13 cellular contexts compared by ENCODE assay signal in the genomic region with DNA sequence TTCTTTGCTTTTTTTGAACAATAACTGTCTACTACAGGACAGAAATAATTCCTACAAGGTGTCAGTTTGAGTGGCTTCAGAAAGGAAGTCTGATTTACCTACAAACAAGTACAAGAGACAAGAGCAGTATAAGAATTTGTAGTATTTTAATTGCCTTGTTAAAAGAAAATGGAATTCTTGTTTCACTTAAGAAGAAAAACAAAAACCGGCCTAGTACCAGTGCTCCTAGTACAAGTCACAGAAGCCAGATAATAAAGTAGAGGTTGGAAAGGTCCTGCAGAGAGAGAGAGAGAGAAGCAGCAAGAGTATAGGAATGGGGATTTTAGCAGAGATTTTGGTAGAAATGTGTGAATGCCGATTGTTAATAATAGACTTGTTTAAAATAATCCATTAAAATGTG. TPM values are rescaled to one million over a fixed set of nuclear protein-coding genes. Genes with fewer than 3 reads are reported as not detected.
DNase-seq lines count a peak whose midpoint lies in the region; ATAC-seq and TF ChIP-seq lines count a peak whose summit lies in the region.
"Had no signal": no experiment of that assay in that cellular context is flagged by ENCODE, and none has a peak within 500 bp of the region (broad histone marks: within the 10 kb centered on the region; RNA-seq: fewer than 3 reads in every experiment).

No MANE protein-coding gene starts in this region.

- no peaks in the 10 kb centered on the region for H3K27me3 Mint-ChIP-seq in activated naive CD4-positive, alpha-beta T cell treated with anti-CD3 and anti-CD28 coated beads, Interleukin-2, amount 50 U/mL, for 24 hours
- no peaks in the 10 kb centered on the region for H3K27me3 Mint-ChIP-seq in brain
- H3K27me3 Mint-ChIP-seq: memory B cell had no signal

- peaks cover 2% of the 10 kb centered on the region for H3K79me1 ChIP-seq in trophoblast cell (ENCODE audit: low read length)

- TF ChIP-seq CTCF in SK-N-SH (IDR thresholded peaks at IDR 0.05) (no peak), brain (conservative IDR thresholded peaks at IDR 0.05) (no peak), sigmoid colon (IDR thresholded peaks at IDR 0.05) (no peak)

- H3K27ac ChIP-seq in SK-N-SH (ENCODE audit: low read depth in 2 of 2, low read length in 1 of 2) (no peak overlapping the region), sigmoid colon (peak overlapping the region; percentile 19 to 99 (median 59)), trophoblast cell (ENCODE audit: low read depth, low read length) (no peak overlapping the region)
- H3K27ac ChIP-seq: psoas muscle had no signal

- no peak for TF ChIP-seq POLR2A in sigmoid colon (IDR thresholded peaks at IDR 0.05)

- no peak overlapping the region for H4K8ac ChIP-seq in trophoblast cell (ENCODE audit: low read depth, low read length)

- H3K4ac ChIP-seq in trophoblast cell (ENCODE audit: low read depth, low read length) = no peak overlapping the region

- no peak overlapping the region for H2BK5ac ChIP-seq in trophoblast cell (ENCODE audit: low read depth, low read length, poor library complexity)

- H3K27me3 ChIP-seq in SK-N-SH (ENCODE audit: insufficient read depth) = no peaks in the 10 kb centered on the region
- H3K27me3 ChIP-seq in sigmoid colon = no peaks in the 10 kb centered on the region
- no peaks in the 10 kb centered on the region for H3K27me3 ChIP-seq in trophoblast cell (ENCODE audit: insufficient read depth, low read length)

- H4K20me1 ChIP-seq in SK-N-SH (ENCODE audit: insufficient read depth) = peaks cover 99% of the 10 kb centered on the region

- H3K9ac ChIP-seq in SK-N-SH (0 out of 2 replicates have a peak overlapping the region, but pooled peaks have one; percentile 8), trophoblast cell (ENCODE audit: low read length) (no peak overlapping the region)

- H2BK12ac ChIP-seq in trophoblast cell (ENCODE audit: low read length) = no peak overlapping the region

- no peak overlapping the region for H3K23ac ChIP-seq in trophoblast cell (ENCODE audit: low read length)

- H3K4me3 Mint-ChIP-seq in activated naive CD4-positive, alpha-beta T cell treated with anti-CD3 and anti-CD28 coated beads, Interleukin-2, amount 50 U/mL, for 24 hours = peak overlapping the region; percentile 81
- peak overlapping the region in 4 of 5 experiments; percentile 2 to 36 (median 12) for H3K4me3 Mint-ChIP-seq in brain
- H3K4me3 Mint-ChIP-seq: memory B cell had no signal

- H3K4me3 ChIP-seq in SK-N-SH (ENCODE audit: low read depth in 2 of 2, low read length in 1 of 2) = no peak overlapping the region
- no peak overlapping the region for H3K4me3 ChIP-seq in sigmoid colon
- H3K4me3 ChIP-seq in trophoblast cell (ENCODE audit: low read depth, low read length) = no peak overlapping the region
- H3K4me3 ChIP-seq: psoas muscle had no signal

- H2AFZ ChIP-seq in SK-N-SH (ENCODE audit: low read depth) (no peak overlapping the region), trophoblast cell (ENCODE audit: insufficient read depth, low read length, poor library complexity) (no peak overlapping the region)

- H3K9me3 ChIP-seq in SK-N-SH (no peaks in the 10 kb centered on the region), sigmoid colon (no peaks in the 10 kb centered on the region), trophoblast cell (ENCODE audit: insufficient read depth, low read depth, low read length) (no peaks in the 10 kb centered on the region)
- H3K9me3 ChIP-seq: psoas muscle had no signal

- no peak overlapping the region for H4K91ac ChIP-seq in trophoblast cell (ENCODE audit: low read depth, low read length)

- intact Hi-C loops in sigmoid colon (cut with DNase I) = no loop called here

- DNase-seq in activated naive CD4-positive, alpha-beta T cell treated with anti-CD3 and anti-CD28 coated beads, Interleukin-2, amount 50 U/mL, for 16 hours = no peak
- DNase-seq in SK-N-SH = no peak
- no peak for DNase-seq in sigmoid colon
- DNase-seq in trophoblast cell = no peak
- no peak for DNase-seq in mesenteric fat pad (ENCODE audit: low spot score)
- DNase-seq: NCI-H187; NCI-H69; psoas muscle; stimulated activated CD4-positive, alpha-beta T cell treated with anti-CD3 and anti-CD28 coated beads, Interleukin-1b, Interleukin-23, amount 100 ng/mL, for 48 hours had no signal

- peak overlapping the region; percentile 17; the same call in 1 of the 2 replicates for H3K4me2 ChIP-seq in SK-N-SH
- H3K4me2 ChIP-seq in trophoblast cell (ENCODE audit: low read length) = no peak overlapping the region

- CTCF ChIA-PET in SK-N-SH (lab: Yijun Ruan, JAX) = interaction anchor here (1.7 kb wide), 1 partner anchor 12 kb away, joined by 4 read pairs; no protein-coding TSS in a partner anchor

- H3K4me1 ChIP-seq in SK-N-SH (ENCODE audit: control insufficient read depth in 1 of 2, insufficient read depth in 2 of 2, low read depth in 1 of 2, low read length in 1 of 2) = peaks cover 6 to 15% of the 10 kb centered on the region in 2 experiments
- peaks cover 0 to 95% (median 81%) of the 10 kb centered on the region in 4 donors for H3K4me1 ChIP-seq in sigmoid colon
- peaks cover 0 to 5% of the 10 kb centered on the region in 2 experiments for H3K4me1 ChIP-seq in trophoblast cell (ENCODE audit: control insufficient read depth in 1 of 2, insufficient read depth in 2 of 2, low read length in 2 of 2)

- H3K9me2 ChIP-seq in SK-N-SH = no peaks in the 10 kb centered on the region

- H3K9me3 Mint-ChIP-seq in activated naive CD4-positive, alpha-beta T cell treated with anti-CD3 and anti-CD28 coated beads, Interleukin-2, amount 50 U/mL, for 24 hours = no peaks in the 10 kb centered on the region
- no peaks in the 10 kb centered on the region for H3K9me3 Mint-ChIP-seq in brain
- H3K9me3 Mint-ChIP-seq: memory B cell had no signal

- TF ChIP-seq RAD21 in SK-N-SH (IDR thresholded peaks at IDR 0.05; ENCODE audit: low read length) = no peak

- H4K12ac ChIP-seq in trophoblast cell (ENCODE audit: low read depth, low read length) = no peak overlapping the region

- TF ChIP-seq EP300 in SK-N-SH (IDR thresholded peaks at IDR 0.05; ENCODE audit: borderline replicate concordance in 1 of 2, low read depth in 1 of 2, low read length in 1 of 2) (no peak), sigmoid colon (IDR thresholded peaks at IDR 0.05) (no peak)

- ATAC-seq in GM18858 (IDR thresholded peaks at IDR 0.05; ENCODE audit: unreplicated experiment) = no peak
- ATAC-seq: psoas muscle had no signal

- peak overlapping the region; percentile 94 for H3K27ac Mint-ChIP-seq in activated naive CD4-positive, alpha-beta T cell treated with anti-CD3 and anti-CD28 coated beads, Interleukin-2, amount 50 U/mL, for 24 hours
- peak overlapping the region in 3 of 5 experiments; percentile 0 to 42 (median 7) for H3K27ac Mint-ChIP-seq in brain
- H3K27ac Mint-ChIP-seq: memory B cell had no signal

- peaks cover 76% of the 10 kb centered on the region for H3K4me1 Mint-ChIP-seq in activated naive CD4-positive, alpha-beta T cell treated with anti-CD3 and anti-CD28 coated beads, Interleukin-2, amount 50 U/mL, for 24 hours
- H3K4me1 Mint-ChIP-seq in brain = peaks cover 82% of the 10 kb centered on the region

- H2BK120ac ChIP-seq in trophoblast cell (ENCODE audit: insufficient read depth, low read length, poor library complexity) = no peak overlapping the region

- H3F3A ChIP-seq in SK-N-SH (replicated peaks; ENCODE audit: insufficient read depth) = peaks cover 23% of the 10 kb centered on the region

- H2AK5ac ChIP-seq in trophoblast cell (ENCODE audit: low read length) = no peak overlapping the region

- POLR2A ChIA-PET in SK-N-SH (lab: Yijun Ruan, JAX) = no interaction called here

- peaks cover 0 to 20% of the 10 kb centered on the region in 2 experiments for H3K36me3 ChIP-seq in SK-N-SH (replicated peaks in 1 of 2; ENCODE audit: control insufficient read depth in 1 of 2, insufficient read depth in 2 of 2, low read length in 1 of 2)
- no peaks in the 10 kb centered on the region for H3K36me3 ChIP-seq in sigmoid colon
- no peaks in the 10 kb centered on the region for H3K36me3 ChIP-seq in trophoblast cell (ENCODE audit: control insufficient read depth in 1 of 2, insufficient read depth in 2 of 2, low read length in 2 of 2)

- no peak overlapping the region for H3K18ac ChIP-seq in trophoblast cell (ENCODE audit: low read length)

- no peak overlapping the region for H3K14ac ChIP-seq in trophoblast cell (ENCODE audit: low read length)

- H3K79me2 ChIP-seq in SK-N-SH (ENCODE audit: insufficient read depth) = peaks cover 100% of the 10 kb centered on the region
- peaks cover 11% of the 10 kb centered on the region for H3K79me2 ChIP-seq in trophoblast cell (ENCODE audit: control insufficient read depth, insufficient read depth, low read length, poor library complexity)

- peaks cover 13% of the 10 kb centered on the region for H3K36me3 Mint-ChIP-seq in activated naive CD4-positive, alpha-beta T cell treated with anti-CD3 and anti-CD28 coated beads, Interleukin-2, amount 50 U/mL, for 24 hours
- peaks cover 19% of the 10 kb centered on the region for H3K36me3 Mint-ChIP-seq in brain
- H3K36me3 Mint-ChIP-seq: memory B cell had no signal

- 66% methylated on average over 2 of the region's 2 CpGs for WGBS in SK-N-SH (ENCODE audit: low lambda C conversion rate)
- 53 to 56% methylated on average over 2 of the region's 2 CpGs for WGBS in sigmoid colon, 2 donors
- WGBS in trophoblast cell (ENCODE audit: extremely low coverage, insufficient coverage, insufficient read length) = no CpG with 5 or more reads among the region's 2 CpGs

TF ChIP-seq in SK-N-SH, 30 proteins besides CTCF, POLR2A, EP300 and RAD21 (continues in another document):
- TF ChIP-seq, protein P1, sequence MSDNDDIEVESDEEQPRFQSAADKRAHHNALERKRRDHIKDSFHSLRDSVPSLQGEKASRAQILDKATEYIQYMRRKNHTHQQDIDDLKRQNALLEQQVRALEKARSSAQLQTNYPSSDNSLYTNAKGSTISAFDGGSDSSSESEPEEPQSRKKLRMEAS (IDR thresholded peaks at IDR 0.05; ENCODE audit: low read depth) = no peak
- TF ChIP-seq SIN3A (IDR thresholded peaks at IDR 0.05; ENCODE audit: borderline replicate concordance, low read depth, low read length) = no peak
- no peak for TF ChIP-seq YY1 (IDR thresholded peaks at IDR 0.05; ENCODE audit: low read depth)
- no peak for TF ChIP-seq NRF1 (IDR thresholded peaks at IDR 0.05; ENCODE audit: low read depth, low read length)

RNA-seq across cellular contexts. Expression of a gene that starts 6.4 kb away (rescaled TPM):
- polyA plus RNA-seq in SK-N-SH (2012; rRNA removed) = 24.4 and 29.5 TPM in 2 replicates
- 33.1 and 35.7 TPM in 2 replicates for polyA plus RNA-seq in SK-N-SH (2012; cell fraction: cytosol; rRNA removed)
- polyA plus RNA-seq in SK-N-SH (2012; cell fraction: nucleus; rRNA removed) = 10.1 and 20.2 TPM in 2 replicates
- polyA plus RNA-seq in brain (ENCODE audit: insufficient read depth, low read depth, low replicate concordance) = 33.5 TPM
- total RNA-seq in sigmoid colon = 100 to 1,000 TPM; 100 to 149 (median 110) TPM
- polyA plus RNA-seq in sigmoid colon = 10 to 100 TPM; 33.4 to 44.6 (median 44.4) TPM
- 59.5 and 60.1 TPM in 2 replicates for polyA plus RNA-seq in trophoblast cell (2013)
- 58.3 TPM for total RNA-seq in mesenteric fat pad

Comparison
In these comparisons a context has a peak if more than half of its experiments do, and no peak if none do; other contexts are left out.
1. H3K27ac ChIP-seq: peak in sigmoid colon (4 of 4); none in SK-N-SH (0 of 2) and trophoblast cell (single experiment).